ENCODE assay signal across 14 cellular contexts in the genomic region with DNA sequence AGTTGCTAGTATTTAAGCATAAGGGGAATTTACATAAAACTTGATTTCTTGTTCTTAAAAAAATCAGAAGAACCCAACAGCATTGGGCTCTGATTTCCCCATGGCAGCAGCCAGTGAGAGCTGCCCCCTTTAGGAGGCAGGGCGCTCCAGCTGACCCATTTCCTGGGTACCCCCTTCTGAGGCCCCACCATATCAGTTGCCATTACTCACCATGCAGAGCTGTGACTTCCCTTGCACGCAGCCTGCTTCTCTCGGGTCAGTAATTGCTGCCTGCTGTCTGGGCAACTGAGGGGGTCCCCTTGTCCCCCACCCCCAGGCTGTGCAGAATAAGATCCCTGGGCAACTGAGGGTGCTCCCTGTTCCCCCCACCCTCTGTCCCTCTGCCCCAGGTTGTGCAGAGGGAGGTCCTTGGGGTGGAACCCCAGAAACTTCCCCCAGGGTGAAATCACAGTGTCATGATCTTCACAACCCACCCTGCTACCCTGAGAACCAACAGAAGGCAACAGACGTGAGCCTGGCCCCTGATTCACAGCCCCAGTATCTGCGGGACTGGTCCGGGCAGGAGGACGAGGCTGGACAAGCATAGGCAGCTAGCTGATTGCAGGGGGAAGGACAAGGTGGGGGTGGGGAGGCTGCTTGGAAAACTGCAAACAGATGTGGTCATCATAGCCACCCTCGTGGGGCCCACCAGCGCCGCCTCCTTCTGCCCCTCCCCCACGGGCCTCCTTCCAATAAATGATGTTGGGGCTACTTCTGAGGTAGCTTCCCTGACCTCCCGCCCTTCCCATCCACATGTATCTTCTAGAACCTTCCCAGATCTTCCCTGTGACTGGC. TPM values are rescaled to one million over a fixed set of nuclear protein-coding genes. Genes with fewer than 3 reads are reported as not detected.
A peak's percentile ranks its signal among the peaks of the same experiment; 100 is the strongest.
DNase-seq lines count a peak whose midpoint lies in the region; ATAC-seq, FAIRE-seq and TF ChIP-seq lines count a peak whose summit lies in the region.
"Had no signal": no experiment of that assay in that cellular context is flagged by ENCODE, and none has a peak within 500 bp of the region (broad histone marks: within the 10 kb centered on the region; RNA-seq: fewer than 3 reads in every experiment).

No MANE protein-coding gene starts in this region.

- CTCF ChIA-PET in HEK293 (lab: Yijun Ruan, JAX) = interaction anchor here (0.7 kb wide), 1 partner anchor 127 kb away, joined by 3 read pairs; no protein-coding TSS in a partner anchor
- CTCF ChIA-PET in GM12878 (lab: Yijun Ruan, JAX) = interaction anchor here (1.0 kb wide), 1 partner anchor 19 kb away, joined by 3 read pairs; no protein-coding TSS in a partner anchor
- CTCF ChIA-PET in Calu3 (lab: Charles Lee) = no interaction called here

- H3K4me2 ChIP-seq in GM12878 (ENCODE audit: control insufficient read depth, insufficient read depth) = no peak overlapping the region

- no peaks in the 10 kb centered on the region for H3K36me3 ChIP-seq in HEK293 (ENCODE audit: control insufficient read depth in 2 of 2, insufficient read depth in 1 of 2, low read length in 2 of 2)
- H3K36me3 ChIP-seq in GM12878 (ENCODE audit: control insufficient read depth in 2 of 2, insufficient read depth in 2 of 2, low read length in 1 of 2) = no peaks in the 10 kb centered on the region
- no peaks in the 10 kb centered on the region for H3K36me3 ChIP-seq in heart right ventricle
- H3K36me3 ChIP-seq in gastroesophageal sphincter = no peaks in the 10 kb centered on the region
- H3K36me3 ChIP-seq: stomach had no signal

- H3K79me2 ChIP-seq in GM12878 (ENCODE audit: control insufficient read depth, insufficient read depth, low read length) = no peaks in the 10 kb centered on the region

- peaks cover 26% of the 10 kb centered on the region for H3K27me3 Mint-ChIP-seq in Calu3 (ENCODE audit: unreplicated experiment)

- H3K36me3 Mint-ChIP-seq in Calu3 (ENCODE audit: insufficient read depth, unreplicated experiment) = no peaks in the 10 kb centered on the region
- H3K36me3 Mint-ChIP-seq: CD8-positive, alpha-beta memory T cell had no signal

- no peak for FAIRE-seq in GM12878 (lab: Jason Lieb, UNC)

- no peak for TF ChIP-seq POLR2A in GM12878 (IDR thresholded peaks at IDR 0.05; ENCODE audit: low read depth, low read length)
- no peak for TF ChIP-seq POLR2A in gastroesophageal sphincter (IDR thresholded peaks at IDR 0.05)

- no peak overlapping the region for H2AFZ ChIP-seq in GM12878 (ENCODE audit: control insufficient read depth, low read depth, low read length)

- RAD21 ChIA-PET in GM12878 (lab: Charles Lee; ENCODE audit: unreplicated experiment) = no interaction called here

- intact Hi-C loops in GM12878 (cut with micrococcal nuclease; ENCODE audit: unreplicated experiment) (no loop called here), heart right ventricle (cut with DNase I) (no loop called here), Calu3 (cut with micrococcal nuclease; ENCODE audit: unreplicated experiment) (no loop called here)

- no peaks in the 10 kb centered on the region for H3K4me1 ChIP-seq in HEK293 (ENCODE audit: control insufficient read depth, insufficient read depth, low read length)
- H3K4me1 ChIP-seq in GM12878 (ENCODE audit: control insufficient read depth, insufficient read depth, low read length) = no peaks in the 10 kb centered on the region
- peaks cover 4 to 36% (median 20%) of the 10 kb centered on the region in 9 donors for H3K4me1 ChIP-seq in heart right ventricle
- H3K4me1 ChIP-seq in gastroesophageal sphincter = peaks cover 0 to 8% (median 0%) of the 10 kb centered on the region in 3 donors

- in situ Hi-C loops in GM12878 (cut with MboI) = no loop called here

- SMC1A ChIA-PET in GM12878 (lab: Charles Lee; ENCODE audit: uncharacterized antibody, unreplicated experiment) = interaction anchor here (2.2 kb wide), 1 partner anchor 11 kb away, joined by 6 read pairs; no protein-coding TSS in a partner anchor

- BruUV-seq in GM12878 (replicated peaks; lab: Mats Ljungman, UMichigan) (no TSS peak), Calu3 (replicated peaks; lab: Mats Ljungman, UMichigan) (no TSS peak)

- no peaks in the 10 kb centered on the region for H3K4me1 Mint-ChIP-seq in Calu3 (ENCODE audit: low read depth, unreplicated experiment)
- H3K4me1 Mint-ChIP-seq: activated CD4-positive, alpha-beta T cell treated with anti-CD3 and anti-CD28 coated beads, Interleukin-2, amount 10 ng/mL, durations not matched to agents 7 days and 5 days; activated T-helper 17 cell treated with anti-CD3 and anti-CD28 coated beads, Interleukin-2, amount 50 U/mL, for 72 hours; CD8-positive, alpha-beta memory T cell had no signal

- no peak overlapping the region for H3K9ac ChIP-seq in GM12878 (ENCODE audit: control insufficient read depth, insufficient read depth, low read length)

- TF ChIP-seq CTCF in HEK293 (tag by site-specific recombination; IDR thresholded peaks at IDR 0.05) (no peak), GM12878 (IDR thresholded peaks at IDR 0.05 in 2 of 3, conservative IDR thresholded peaks at IDR 0.05 in 1 of 3; ENCODE audit: control insufficient read depth in 2 of 3, extremely low read depth in 1 of 3, insufficient read depth in 1 of 3, low read depth in 3 of 3, low read length in 3 of 3) (no peak), heart right ventricle (IDR thresholded peaks at IDR 0.05) (no peak), Calu3 (IDR thresholded peaks at IDR 0.05; ENCODE audit: unreplicated experiment) (no peak), gastroesophageal sphincter (IDR thresholded peaks at IDR 0.05) (no peak)

- POLR2A ChIA-PET in HEK293 (lab: Yijun Ruan, JAX) (interaction anchor here (0.6 kb wide), 2 partner anchors 10 to 12 kb away, joined by 3 read pairs; a partner anchor contains a TSS), GM12878 (lab: Charles Lee) (interaction anchor here (0.8 to 1.5 kb wide), 3 partner anchors 12 to 18 kb away, joined by 3 to 7 read pairs (median 4); a partner anchor contains a TSS)

- H3K9me3 ChIP-seq in HEK293 (ENCODE audit: control insufficient read depth, insufficient read depth, low read depth, low read length) (no peaks in the 10 kb centered on the region), GM12878 (replicated peaks; ENCODE audit: control insufficient read depth, insufficient read depth, low read length) (no peaks in the 10 kb centered on the region), heart right ventricle (peaks cover 0 to 5% (median 0%) of the 10 kb centered on the region in 11 donors), gastroesophageal sphincter (peaks cover 0 to 4% (median 0%) of the 10 kb centered on the region in 3 donors)
- H3K9me3 ChIP-seq: mucosa of descending colon had no signal

- H4K20me1 ChIP-seq in GM12878 (ENCODE audit: control insufficient read depth, insufficient read depth) = no peaks in the 10 kb centered on the region

- H3K27ac ChIP-seq in HEK293 (ENCODE audit: extremely low read depth, low read depth, low read length) = no peak overlapping the region
- H3K27ac ChIP-seq in GM12878 (ENCODE audit: control insufficient read depth, insufficient read depth) = no peak overlapping the region
- H3K27ac ChIP-seq in heart right ventricle = peak overlapping the region in 1 of 10 donors; percentile 25
- H3K27ac ChIP-seq in skin epidermis = peak overlapping the region in 13 of 21 experiments; percentile 11 to 83 (median 47)
- H3K27ac ChIP-seq in gastroesophageal sphincter = no peak overlapping the region

- TF ChIP-seq EP300 in GM12878 (IDR thresholded peaks at IDR 0.05; ENCODE audit: borderline replicate concordance in 1 of 2, control insufficient read depth in 1 of 2, low read depth in 2 of 2, low read length in 2 of 2) = no peak
- TF ChIP-seq EP300 in gastroesophageal sphincter (IDR thresholded peaks at IDR 0.05) = no peak

- no peak for TF ChIP-seq RAD21 in GM12878 (IDR thresholded peaks at IDR 0.05; ENCODE audit: insufficient read depth, low read depth, low read length)

- H3K4me3 Mint-ChIP-seq in Calu3 (ENCODE audit: low read depth, unreplicated experiment) = no peak overlapping the region
- H3K4me3 Mint-ChIP-seq: activated CD4-positive, alpha-beta T cell treated with anti-CD3 and anti-CD28 coated beads, Interleukin-2, amount 10 ng/mL, durations not matched to agents 7 days and 5 days; activated T-helper 17 cell treated with anti-CD3 and anti-CD28 coated beads, Interleukin-2, amount 50 U/mL, for 72 hours; CD8-positive, alpha-beta memory T cell had no signal

- no peak for DNase-seq in GM12878 (ENCODE audit: low read depth, low spot score)
- DNase-seq in heart right ventricle = no peak
- DNase-seq in Calu3 = no peak
- no peak for DNase-seq in activated CD4-positive, alpha-beta T cell treated with anti-CD3 and anti-CD28 coated beads, Interleukin-2, amount 50 U/mL, for 1 hour
- DNase-seq: activated CD4-positive, alpha-beta T cell treated with anti-CD3 and anti-CD28 coated beads, Interleukin-2, amount 10 ng/mL, durations not matched to agents 7 days and 5 days; CD8-positive, alpha-beta memory T cell; mucosa of descending colon; NCI-H2171 treated with DMSO at 0.1 percent for 48 hours; stomach had no signal

- H3K27me3 ChIP-seq in GM12878 (replicated peaks in 1 of 2; ENCODE audit: control insufficient read depth in 2 of 2, insufficient read depth in 2 of 2, low read length in 1 of 2) = no peaks in the 10 kb centered on the region
- no peaks in the 10 kb centered on the region for H3K27me3 ChIP-seq in heart right ventricle
- H3K27me3 ChIP-seq in gastroesophageal sphincter = no peaks in the 10 kb centered on the region

- H3K27ac Mint-ChIP-seq in Calu3 (ENCODE audit: unreplicated experiment) = no peak overlapping the region
- H3K27ac Mint-ChIP-seq: activated CD4-positive, alpha-beta T cell treated with anti-CD3 and anti-CD28 coated beads, Interleukin-2, amount 10 ng/mL, durations not matched to agents 7 days and 5 days; activated T-helper 17 cell treated with anti-CD3 and anti-CD28 coated beads, Interleukin-2, amount 50 U/mL, for 72 hours; CD8-positive, alpha-beta memory T cell had no signal

- ATAC-seq in GM12878 (peak; percentile 66), heart right ventricle (peak; percentile 20 to 66 (median 38)), HG02642 (IDR thresholded peaks at IDR 0.05; ENCODE audit: poor library complexity, unreplicated experiment) (no peak), gastroesophageal sphincter (no peak)
- ATAC-seq: activated T-helper 17 cell treated with anti-CD3 and anti-CD28 coated beads, Interleukin-2, amount 50 U/mL, for 72 hours; mucosa of descending colon had no signal

- no peaks in the 10 kb centered on the region for H3K9me3 Mint-ChIP-seq in Calu3 (ENCODE audit: low read depth, unreplicated experiment)
- H3K9me3 Mint-ChIP-seq: activated CD4-positive, alpha-beta T cell treated with anti-CD3 and anti-CD28 coated beads, Interleukin-2, amount 10 ng/mL, durations not matched to agents 7 days and 5 days; activated T-helper 17 cell treated with anti-CD3 and anti-CD28 coated beads, Interleukin-2, amount 50 U/mL, for 72 hours had no signal

- WGBS in GM12878 (ENCODE audit: insufficient coverage, insufficient replicate concordance, low lambda C conversion rate, missing lambda C conversion rate) = 28% methylated on average over 12 of the region's 12 CpGs
- 66 to 71% methylated on average over 12 of the region's 12 CpGs for WGBS in heart right ventricle, 2 donors
- 70 to 100% methylated on average over 1 to 2 of the region's 12 CpGs for WGBS in gastroesophageal sphincter (ENCODE audit: low coverage in 1 of 2), 2 donors

- H3K4me3 ChIP-seq in HEK293 (ENCODE audit: low read depth, low read length) = no peak overlapping the region
- no peak overlapping the region for H3K4me3 ChIP-seq in GM12878
- no peak overlapping the region for H3K4me3 ChIP-seq in heart right ventricle
- no peak overlapping the region for H3K4me3 ChIP-seq in skin epidermis
- no peak overlapping the region for H3K4me3 ChIP-seq in gastroesophageal sphincter
- H3K4me3 ChIP-seq: mucosa of descending colon, stomach had no signal

RNA-seq across cellular contexts. Expression of a gene that starts 12.0 kb away (rescaled TPM):
- total RNA-seq in GM12878 (2013; cell fraction: nucleolus; rRNA removed) = 31.6 and 35.8 TPM in 2 replicates
- total RNA-seq in GM12878 (2014; rRNA removed) (2.7 and 3.1 TPM in 2 replicates), GM12878 (2014; rRNA removed; fragmentation: Illumina TruSeq; extraction: Trizol) (0.97 and 1.3 TPM in 2 replicates), GM12878 (2021) (3.0 and 3.5 TPM in 2 replicates), heart right ventricle (10 to 100 TPM; 22.0 to 87.6 (median 32.1) TPM), Calu3 (2022) (50.2 and 60.1 TPM in 2 replicates), gastroesophageal sphincter (100 to 1,000 TPM in 1 of 4 donors, 10 to 100 TPM in 3; 69.4 to 106 (median 73.0) TPM)
- 0.71 TPM for polyA plus RNA-seq in GM12878 (2011; ENCODE audit: low read depth)
- polyA plus RNA-seq in GM12878 (2011; rRNA removed) (5.9 and 7.1 TPM in 2 replicates), GM12878 (2014; fragmentation: Illumina TruSeq; extraction: Trizol) (1.4 TPM in 2 replicates), GM12878 (2014; fragmentation: Nextera tagmentation; extraction: Ambion mirVana) (under 1 TPM; 0.05 to 0.20 TPM), GM12878 (2014; rRNA removed) (2.5 and 2.8 TPM in 2 replicates), GM12878 (2016; fragmentation: Nextera tagmentation; extraction: Ambion mirVana) (1 to 10 TPM; 3.7 to 3.8 TPM), heart right ventricle (10 to 100 TPM; 18.6 to 32.8 TPM)
- polyA plus RNA-seq in GM12878 (2011; cell fraction: cytosol; rRNA removed) = 8.1 and 10.0 TPM in 2 replicates
- polyA plus RNA-seq in GM12878 (2011; cell fraction: nucleus; rRNA removed) = 11.7 and 13.6 TPM in 2 replicates
- 1.1 and 2.5 TPM in 2 replicates for polyA plus RNA-seq in GM12878 (2012)
- 9.4 and 26.8 TPM in 2 replicates for polyA minus RNA-seq in GM12878 (2011; rRNA and poly(A)+ RNA removed)
- 6.2 and 7.5 TPM in 2 replicates for polyA minus RNA-seq in GM12878 (2011; cell fraction: cytosol; rRNA and poly(A)+ RNA removed)
- 13.8 and 28.0 TPM in 2 replicates for polyA minus RNA-seq in GM12878 (2011; cell fraction: nucleus; rRNA and poly(A)+ RNA removed)

Comparison
In these comparisons a context has a peak if more than half of its experiments do, and no peak if none do; other contexts are left out.
1. H3K27ac ChIP-seq: peak in skin epidermis (13 of 21); none in HEK293 (single experiment), GM12878 (single experiment) and gastroesophageal sphincter (0 of 4).
2. ATAC-seq: peak in GM12878 (single experiment) and heart right ventricle (8 of 8); none in HG02642 (single experiment) and gastroesophageal sphincter (single experiment).